5 cellular contexts compared by ENCODE assay signal in the genomic region with DNA sequence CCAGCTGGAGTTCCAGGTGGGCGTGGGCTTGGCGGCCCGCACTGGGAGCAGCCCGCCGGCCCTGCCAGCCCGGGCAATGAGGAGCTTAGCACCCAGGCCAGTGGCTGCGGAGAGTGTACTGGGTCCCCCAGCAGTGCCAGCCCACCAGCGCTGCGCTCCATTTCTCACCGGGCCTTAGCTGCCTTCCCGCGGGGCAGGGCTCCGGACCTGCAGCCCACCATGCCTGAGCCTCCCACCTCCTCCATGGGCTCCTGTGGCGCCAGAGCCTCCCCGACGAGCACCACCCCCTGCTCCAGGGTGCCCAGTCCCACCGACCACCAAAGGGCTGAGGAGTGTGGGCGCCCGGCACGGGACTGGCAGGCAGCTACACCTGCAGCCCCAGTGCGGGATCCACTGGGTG.
DNase-seq lines count a peak whose midpoint lies in the region; TF ChIP-seq lines count a peak whose summit lies in the region.
"Not testable (repeated sequence)": the region's sequence is repeated elsewhere in the genome, so short reads cannot be mapped to it uniquely, and the experiment has no call there.

No MANE protein-coding gene starts in this region.

- not testable (repeated sequence) for H3K4me1 ChIP-seq in spleen

- not testable (repeated sequence) for H3K27me3 ChIP-seq in spleen (replicated peaks in 1 of 7)

- not testable (repeated sequence) for TF ChIP-seq CTCF in spleen (IDR thresholded peaks at IDR 0.05 in 8 of 11, conservative IDR thresholded peaks at IDR 0.05 in 3 of 11)

- H3K4me3 ChIP-seq in spleen = not testable (repeated sequence)

- peaks cover 0 to 15% (median 3%) of the 10 kb centered on the region in 8 donors for H3K9me3 ChIP-seq in spleen

- not testable (repeated sequence) for H3K36me3 ChIP-seq in spleen

- TF ChIP-seq POLR2A in spleen (IDR thresholded peaks at IDR 0.05) = not testable (repeated sequence)

- intact Hi-C loops in spleen (cut with DNase I; ENCODE audit: low total_unique reads) = not testable (repeated sequence)

- not testable (repeated sequence) for H3K27ac ChIP-seq in spleen

- WGBS in spleen, 5 donors = 87 to 100% (median 93%) methylated on average over 3 to 21 of the region's 21 CpGs

- DNase-seq in DMS53 (lab: John Stamatoyannopoulos, UW) = peak; percentile 15
- DNase-seq in Daoy (ENCODE audit: low read depth) = peak; percentile 14
- peak; percentile 18 for DNase-seq in ecto neural progenitor cell (ENCODE audit: low spot score)
- DNase-seq in islet precursor cell = peak; percentile 20
- DNase-seq in spleen = peak; percentile 54
